1 cellular context compared by ENCODE assay signal in the genomic region with DNA sequence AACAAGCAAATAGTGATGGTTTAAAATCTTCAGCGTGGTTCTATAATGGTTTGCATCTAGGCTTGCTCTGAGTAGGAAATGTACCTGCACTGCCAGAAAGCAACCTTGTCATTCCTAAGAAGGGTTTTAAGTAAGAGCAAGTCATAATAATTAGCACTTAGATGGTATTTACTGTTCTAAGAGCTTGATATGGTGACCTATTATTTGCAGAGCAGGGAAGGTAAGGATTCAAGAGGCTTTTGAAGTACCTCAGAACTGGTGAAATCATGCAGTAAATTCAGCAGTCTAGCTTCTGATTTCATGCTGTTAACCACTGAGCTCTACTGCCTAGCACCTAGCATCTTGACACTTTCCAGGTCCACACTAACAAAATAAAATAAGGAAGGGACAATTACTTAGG.
TF ChIP-seq lines count a peak whose summit lies in the region.

No MANE protein-coding gene starts in this region.

TF ChIP-seq in HepG2, 621 proteins besides CTCF, POLR2A, EP300 and RAD21 (continued from another document):
- TF ChIP-seq, protein P1, sequence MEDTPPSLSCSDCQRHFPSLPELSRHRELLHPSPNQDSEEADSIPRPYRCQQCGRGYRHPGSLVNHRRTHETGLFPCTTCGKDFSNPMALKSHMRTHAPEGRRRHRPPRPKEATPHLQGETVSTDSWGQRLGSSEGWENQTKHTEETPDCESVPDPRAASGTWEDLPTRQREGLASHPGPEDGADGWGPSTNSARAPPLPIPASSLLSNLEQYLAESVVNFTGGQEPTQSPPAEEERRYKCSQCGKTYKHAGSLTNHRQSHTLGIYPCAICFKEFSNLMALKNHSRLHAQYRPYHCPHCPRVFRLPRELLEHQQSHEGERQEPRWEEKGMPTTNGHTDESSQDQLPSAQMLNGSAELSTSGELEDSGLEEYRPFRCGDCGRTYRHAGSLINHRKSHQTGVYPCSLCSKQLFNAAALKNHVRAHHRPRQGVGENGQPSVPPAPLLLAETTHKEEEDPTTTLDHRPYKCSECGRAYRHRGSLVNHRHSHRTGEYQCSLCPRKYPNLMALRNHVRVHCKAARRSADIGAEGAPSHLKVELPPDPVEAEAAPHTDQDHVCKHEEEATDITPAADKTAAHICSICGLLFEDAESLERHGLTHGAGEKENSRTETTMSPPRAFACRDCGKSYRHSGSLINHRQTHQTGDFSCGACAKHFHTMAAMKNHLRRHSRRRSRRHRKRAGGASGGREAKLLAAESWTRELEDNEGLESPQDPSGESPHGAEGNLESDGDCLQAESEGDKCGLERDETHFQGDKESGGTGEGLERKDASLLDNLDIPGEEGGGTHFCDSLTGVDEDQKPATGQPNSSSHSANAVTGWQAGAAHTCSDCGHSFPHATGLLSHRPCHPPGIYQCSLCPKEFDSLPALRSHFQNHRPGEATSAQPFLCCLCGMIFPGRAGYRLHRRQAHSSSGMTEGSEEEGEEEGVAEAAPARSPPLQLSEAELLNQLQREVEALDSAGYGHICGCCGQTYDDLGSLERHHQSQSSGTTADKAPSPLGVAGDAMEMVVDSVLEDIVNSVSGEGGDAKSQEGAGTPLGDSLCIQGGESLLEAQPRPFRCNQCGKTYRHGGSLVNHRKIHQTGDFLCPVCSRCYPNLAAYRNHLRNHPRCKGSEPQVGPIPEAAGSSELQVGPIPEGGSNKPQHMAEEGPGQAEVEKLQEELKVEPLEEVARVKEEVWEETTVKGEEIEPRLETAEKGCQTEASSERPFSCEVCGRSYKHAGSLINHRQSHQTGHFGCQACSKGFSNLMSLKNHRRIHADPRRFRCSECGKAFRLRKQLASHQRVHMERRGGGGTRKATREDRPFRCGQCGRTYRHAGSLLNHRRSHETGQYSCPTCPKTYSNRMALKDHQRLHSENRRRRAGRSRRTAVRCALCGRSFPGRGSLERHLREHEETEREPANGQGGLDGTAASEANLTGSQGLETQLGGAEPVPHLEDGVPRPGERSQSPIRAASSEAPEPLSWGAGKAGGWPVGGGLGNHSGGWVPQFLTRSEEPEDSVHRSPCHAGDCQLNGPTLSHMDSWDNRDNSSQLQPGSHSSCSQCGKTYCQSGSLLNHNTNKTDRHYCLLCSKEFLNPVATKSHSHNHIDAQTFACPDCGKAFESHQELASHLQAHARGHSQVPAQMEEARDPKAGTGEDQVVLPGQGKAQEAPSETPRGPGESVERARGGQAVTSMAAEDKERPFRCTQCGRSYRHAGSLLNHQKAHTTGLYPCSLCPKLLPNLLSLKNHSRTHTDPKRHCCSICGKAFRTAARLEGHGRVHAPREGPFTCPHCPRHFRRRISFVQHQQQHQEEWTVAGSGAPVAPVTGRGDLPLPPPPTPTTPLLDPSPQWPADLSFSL (CRISPR knock-in tag; IDR thresholded peaks at IDR 0.05) = no peak
